21 cellular contexts compared by ENCODE assay signal in genomic region chr17:28141333-28141732, GRCh38.
"Had no signal": no experiment of that assay in that cellular context is flagged by ENCODE, and none has a peak within 500 bp of the region (broad histone marks: within the 10 kb centered on the region; RNA-seq: fewer than 3 reads in every experiment).

No MANE protein-coding gene starts in this region.

- ATAC-seq: activated T-cell treated with anti-CD3 and anti-CD28 coated beads, Interleukin-2, amount 50 U/mL, for 72 hours; left lung had no signal

- H3K27me3 ChIP-seq: adrenal gland, cardiac muscle cell, left lung, right atrium auricular region, testis had no signal

- H3K9me3 ChIP-seq: adrenal gland, left lung, right atrium auricular region, testis had no signal

- H3K36me3 ChIP-seq: right atrium auricular region had no signal

- H3K27ac ChIP-seq: cardiac muscle cell, epithelial cell of prostate, left lung, right atrium auricular region, skin epidermis, VCaP had no signal

- FAIRE-seq: kidney had no signal

- H3K4me1 ChIP-seq: left lung, testis had no signal

- DNase-seq: activated CD4-positive, alpha-beta T cell treated with anti-CD3 and anti-CD28 coated beads for 1 hour; activated CD4-positive, alpha-beta T cell treated with anti-CD3 and anti-CD28 coated beads, Interleukin-2, amount 50 U/mL, for 4 hours; activated effector memory CD4-positive, alpha-beta T cell treated with anti-CD3 and anti-CD28 coated beads, Interleukin-2, amount 50 U/mL, for 16 hours; activated T-cell treated with anti-CD3 and anti-CD28 coated beads, Interleukin-2, amount 50 U/mL, for 72 hours; adrenal gland; endodermal cell; foreskin fibroblast; kidney; left lung; mammary epithelial cell; nephron progenitor cell; occipital lobe; stimulated activated CD4-positive, alpha-beta T cell treated with anti-CD3 and anti-CD28 coated beads, Interleukin-15, amount 100 ng/mL, for 24 hours; stimulated activated CD4-positive, alpha-beta T cell treated with anti-CD3 and anti-CD28 coated beads, Interleukin-2, amount 100 ng/mL, for 48 hours; T-helper 2 cell; testis had no signal

- H3K4me3 ChIP-seq: adrenal gland, cardiac muscle cell, left lung, right atrium auricular region, skin epidermis, testis had no signal
